ENCODE assay signal across 12 cellular contexts in the genomic region with DNA sequence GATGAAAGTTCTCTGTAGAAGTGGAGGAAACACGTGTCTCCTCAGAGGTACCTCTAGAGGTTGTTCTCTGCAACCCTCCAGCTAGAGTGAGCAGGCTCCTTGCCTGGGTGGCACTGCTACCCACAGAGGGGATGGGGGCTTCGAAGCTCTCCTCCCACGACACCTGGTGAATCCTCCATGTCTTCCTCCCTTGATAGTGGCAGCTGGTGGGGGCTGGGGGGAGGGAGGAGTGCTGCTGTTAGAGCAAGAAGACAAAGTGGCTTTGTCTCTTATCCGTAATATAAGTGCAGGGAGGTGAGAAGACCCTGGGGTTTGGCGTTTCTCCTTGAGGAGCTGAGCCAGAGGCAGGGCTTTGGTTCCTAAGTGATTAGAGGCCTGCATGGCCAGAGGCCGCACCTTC. TPM values are rescaled to one million over a fixed set of nuclear protein-coding genes. Genes with fewer than 3 reads are reported as not detected.
DNase-seq lines count a peak whose midpoint lies in the region; ATAC-seq and TF ChIP-seq lines count a peak whose summit lies in the region.
"Had no signal": no experiment of that assay in that cellular context is flagged by ENCODE, and none has a peak within 500 bp of the region (broad histone marks: within the 10 kb centered on the region; RNA-seq: fewer than 3 reads in every experiment).

No MANE protein-coding gene starts in this region.

- peak; percentile 41 for DNase-seq in WERI-Rb-1
- DNase-seq in left ventricle myocardium inferior: no peak
- DNase-seq in psoas muscle: no peak
- no peak for DNase-seq in GM13977 (ENCODE audit: low spot score)
- no peak for DNase-seq in activated naive CD4-positive, alpha-beta T cell (lab: John Stamatoyannopoulos, UW)
- no peak for DNase-seq in putamen (ENCODE audit: low spot score)
- DNase-seq: activated naive CD8-positive, alpha-beta T cell treated with anti-CD3 and anti-CD28 coated beads, Interleukin-2, amount 10 ng/mL, durations not matched to agents 7 days and 5 days; NCI-H2029; PC-9 had no signal

- TF ChIP-seq CTCF in WERI-Rb-1 (IDR thresholded peaks at IDR 0.05; ENCODE audit: low read depth, low read length): no peak
- TF ChIP-seq CTCF in left ventricle myocardium inferior (IDR thresholded peaks at IDR 0.05; ENCODE audit: borderline replicate concordance): no peak
- no peak for TF ChIP-seq CTCF in psoas muscle (IDR thresholded peaks at IDR 0.05)
- no peak for TF ChIP-seq CTCF in GM13977 (IDR thresholded peaks at IDR 0.05; ENCODE audit: extremely low read depth, insufficient read depth, missing control alignments)

- no peaks in the 10 kb centered on the region for H3K9me3 ChIP-seq in BLaER1
- H3K9me3 ChIP-seq in WERI-Rb-1 (ENCODE audit: severe bottlenecking): no peaks in the 10 kb centered on the region
- no peaks in the 10 kb centered on the region for H3K9me3 ChIP-seq in left ventricle myocardium inferior (replicated peaks)
- H3K9me3 ChIP-seq in psoas muscle: no peaks in the 10 kb centered on the region

- peak overlapping the region; percentile 93 for H3K4me2 ChIP-seq in BLaER1
- H3K4me2 ChIP-seq: PC-9 had no signal

- ATAC-seq in psoas muscle (no peak), HG03520 (IDR thresholded peaks at IDR 0.05; ENCODE audit: unreplicated experiment) (no peak)

- 48 to 56% (median 53%) methylated on average over 6 of the region's 6 CpGs for WGBS in psoas muscle, 3 donors

- intact Hi-C loops in left ventricle myocardium inferior (cut with micrococcal nuclease) (no loop called here), psoas muscle (cut with DNase I) (no loop called here)

- in situ Hi-C loops in GM13977 (cut with MboI; ENCODE audit: low pct_unique_long_range_greater_than_20kb, low sequenced_read_pairs, unreplicated experiment): no loop called here

- H4K20me1 ChIP-seq in BLaER1: peaks cover 11% of the 10 kb centered on the region; the same call in 1 of the 2 replicates

- H3K9ac ChIP-seq in BLaER1: peak overlapping the region; percentile 83

- H3K27ac ChIP-seq in BLaER1 (peak overlapping the region; percentile 97), WERI-Rb-1 (no peak overlapping the region), left ventricle myocardium inferior (replicated peaks) (peak overlapping the region; percentile 91), psoas muscle (peak overlapping the region; percentile 64)
- H3K27ac ChIP-seq: C4-2B, PC-9 had no signal

- H3K4me3 ChIP-seq in BLaER1 (no peak overlapping the region), WERI-Rb-1 (ENCODE audit: low read depth, low read length) (no peak overlapping the region), left ventricle myocardium inferior (peak overlapping the region; percentile 43), psoas muscle (no peak overlapping the region)
- H3K4me3 ChIP-seq: PC-9 had no signal

- H3K27me3 ChIP-seq in BLaER1 (no peaks in the 10 kb centered on the region), WERI-Rb-1 (ENCODE audit: insufficient read depth, low read depth, severe bottlenecking) (no peaks in the 10 kb centered on the region), left ventricle myocardium inferior (ENCODE audit: low read depth) (no peaks in the 10 kb centered on the region), psoas muscle (ENCODE audit: insufficient read depth in 3 of 3, low read length in 2 of 3) (no peaks in the 10 kb centered on the region)

- H3K4me1 ChIP-seq in BLaER1: peaks cover 84% of the 10 kb centered on the region
- peaks cover 99% of the 10 kb centered on the region for H3K4me1 ChIP-seq in left ventricle myocardium inferior
- H3K4me1 ChIP-seq in psoas muscle: peaks cover 43% of the 10 kb centered on the region

- H3K36me3 ChIP-seq in BLaER1 (peaks cover 14% of the 10 kb centered on the region), WERI-Rb-1 (no peaks in the 10 kb centered on the region; the same call in none of the 2 replicates), left ventricle myocardium inferior (no peaks in the 10 kb centered on the region), psoas muscle (ENCODE audit: insufficient read depth in 1 of 2, low read depth in 1 of 2) (no peaks in the 10 kb centered on the region)

RNA-seq across cellular contexts. Expression of a gene that starts 45.2 kb away (rescaled TPM):
- total RNA-seq in left ventricle myocardium inferior (97.7 TPM), psoas muscle (10 to 100 TPM; 18.6 to 29.6 (median 27.9) TPM)
- 10 to 100 TPM; 12.2 to 26.6 (median 15.6) TPM for polyA plus RNA-seq in psoas muscle
